Comparison of ENCODE assay signal across 1 cellular context in genomic region chr6:138386897-138387296, GRCh38.
A peak's percentile ranks its signal among the peaks of the same experiment; 100 is the strongest.
TF ChIP-seq lines count a peak whose summit lies in the region.

No MANE protein-coding gene starts in this region.

TF ChIP-seq in K562, 482 proteins besides CTCF, POLR2A, EP300 and RAD21:
- TF ChIP-seq, protein P1, sequence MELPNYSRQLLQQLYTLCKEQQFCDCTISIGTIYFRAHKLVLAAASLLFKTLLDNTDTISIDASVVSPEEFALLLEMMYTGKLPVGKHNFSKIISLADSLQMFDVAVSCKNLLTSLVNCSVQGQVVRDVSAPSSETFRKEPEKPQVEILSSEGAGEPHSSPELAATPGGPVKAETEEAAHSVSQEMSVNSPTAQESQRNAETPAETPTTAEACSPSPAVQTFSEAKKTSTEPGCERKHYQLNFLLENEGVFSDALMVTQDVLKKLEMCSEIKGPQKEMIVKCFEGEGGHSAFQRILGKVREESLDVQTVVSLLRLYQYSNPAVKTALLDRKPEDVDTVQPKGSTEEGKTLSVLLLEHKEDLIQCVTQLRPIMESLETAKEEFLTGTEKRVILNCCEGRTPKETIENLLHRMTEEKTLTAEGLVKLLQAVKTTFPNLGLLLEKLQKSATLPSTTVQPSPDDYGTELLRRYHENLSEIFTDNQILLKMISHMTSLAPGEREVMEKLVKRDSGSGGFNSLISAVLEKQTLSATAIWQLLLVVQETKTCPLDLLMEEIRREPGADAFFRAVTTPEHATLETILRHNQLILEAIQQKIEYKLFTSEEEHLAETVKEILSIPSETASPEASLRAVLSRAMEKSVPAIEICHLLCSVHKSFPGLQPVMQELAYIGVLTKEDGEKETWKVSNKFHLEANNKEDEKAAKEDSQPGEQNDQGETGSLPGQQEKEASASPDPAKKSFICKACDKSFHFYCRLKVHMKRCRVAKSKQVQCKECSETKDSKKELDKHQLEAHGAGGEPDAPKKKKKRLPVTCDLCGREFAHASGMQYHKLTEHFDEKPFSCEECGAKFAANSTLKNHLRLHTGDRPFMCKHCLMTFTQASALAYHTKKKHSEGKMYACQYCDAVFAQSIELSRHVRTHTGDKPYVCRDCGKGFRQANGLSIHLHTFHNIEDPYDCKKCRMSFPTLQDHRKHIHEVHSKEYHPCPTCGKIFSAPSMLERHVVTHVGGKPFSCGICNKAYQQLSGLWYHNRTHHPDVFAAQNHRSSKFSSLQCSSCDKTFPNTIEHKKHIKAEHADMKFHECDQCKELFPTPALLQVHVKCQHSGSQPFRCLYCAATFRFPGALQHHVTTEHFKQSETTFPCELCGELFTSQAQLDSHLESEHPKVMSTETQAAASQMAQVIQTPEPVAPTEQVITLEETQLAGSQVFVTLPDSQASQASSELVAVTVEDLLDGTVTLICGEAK (IDR thresholded peaks at IDR 0.05) = peak; percentile 52; the same call in 1 of the 2 replicates
- TF ChIP-seq, protein P1 (CRISPR knock-in tag; IDR thresholded peaks at IDR 0.05) = no peak
- no peak for TF ChIP-seq PTTG1 (tag; IDR thresholded peaks at IDR 0.05; ENCODE audit: low read depth)
